ENCODE assay signal across 19 cellular contexts in the genomic region with DNA sequence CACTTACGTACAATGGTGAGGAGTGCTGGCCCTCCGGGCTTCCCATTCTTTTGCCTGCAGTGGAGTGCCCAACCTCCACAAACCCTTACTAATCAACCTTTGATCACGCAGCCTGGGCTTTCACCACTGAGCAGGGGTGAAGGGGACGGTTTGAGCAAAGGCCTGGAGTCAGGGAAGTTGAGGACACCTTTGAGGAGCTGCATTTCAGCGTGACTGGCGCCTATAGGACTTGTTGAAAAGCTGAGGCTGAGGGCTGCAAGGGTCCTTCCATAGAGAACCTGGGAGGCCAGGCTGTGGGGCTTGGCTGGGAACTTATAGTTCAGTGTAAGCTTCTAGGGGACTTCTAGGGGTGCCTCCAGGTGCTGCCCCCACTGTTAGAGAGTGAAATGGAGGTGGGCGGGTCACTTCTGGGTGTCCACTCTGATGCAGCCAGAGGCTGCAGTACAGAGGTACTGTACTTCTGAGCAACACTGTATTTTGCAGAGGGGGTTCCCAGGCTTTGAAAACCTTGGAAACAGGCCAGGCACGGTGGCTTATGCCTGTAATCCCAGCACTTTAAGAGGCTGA. TPM values are rescaled to one million over a fixed set of nuclear protein-coding genes. Genes with fewer than 3 reads are reported as not detected.
DNase-seq lines count a peak whose midpoint lies in the region; ATAC-seq, FAIRE-seq and TF ChIP-seq lines count a peak whose summit lies in the region.
"Had no signal": no experiment of that assay in that cellular context is flagged by ENCODE, and none has a peak within 500 bp of the region (broad histone marks: within the 10 kb centered on the region; RNA-seq: fewer than 3 reads in every experiment).

No MANE protein-coding gene starts in this region.

- H3K27ac Mint-ChIP-seq in nephron: peak overlapping the region in 2 of 3 experiments; percentile 19 to 44
- H3K27ac Mint-ChIP-seq: T-helper 2 cell treated with Interferon-gamma antibody and Interleukin-4, amounts not matched to agents 5 μg/mL and 100 μg/mL, for 36 hours had no signal

- no peaks in the 10 kb centered on the region for H3K4me1 ChIP-seq in HUES64 (ENCODE audit: insufficient read depth, low read length)
- peaks cover 28 to 62% (median 36%) of the 10 kb centered on the region in 3 donors for H3K4me1 ChIP-seq in esophagus squamous epithelium

- peaks cover 5% of the 10 kb centered on the region for H3K36me3 Mint-ChIP-seq in nephron (ENCODE audit: low read depth)

- H3K27me3 ChIP-seq in HUES64 (ENCODE audit: insufficient read depth, low read length) (peaks cover 9% of the 10 kb centered on the region), esophagus squamous epithelium (peaks cover 0 to 5% (median 0%) of the 10 kb centered on the region in 4 donors)
- H3K27me3 ChIP-seq: upper lobe of left lung had no signal

- H3K9ac ChIP-seq in HUES64 (ENCODE audit: low read depth, low read length): peak overlapping the region; percentile 56

- WGBS in HUES64: 26% methylated on average over 7 of the region's 8 CpGs
- WGBS in esophagus squamous epithelium, 2 donors: 63 to 100% methylated on average over 1 to 5 of the region's 8 CpGs

- H3K9me3 ChIP-seq in HUES64 (ENCODE audit: insufficient read depth, low read depth, low read length) (no peaks in the 10 kb centered on the region), esophagus squamous epithelium (no peaks in the 10 kb centered on the region)
- H3K9me3 ChIP-seq: sigmoid colon, upper lobe of left lung had no signal

- peak overlapping the region; percentile 74 to 80 (median 74) for H3K4me3 Mint-ChIP-seq in nephron
- H3K4me3 Mint-ChIP-seq: central memory CD8-positive, alpha-beta T cell; T-helper 2 cell treated with Interferon-gamma antibody and Interleukin-4, amounts not matched to agents 5 μg/mL and 100 μg/mL, for 36 hours had no signal

- no peaks in the 10 kb centered on the region; the same call in 1 of the 2 replicates for H3K36me3 ChIP-seq in HUES64 (ENCODE audit: insufficient read depth, low read length)
- H3K36me3 ChIP-seq in esophagus squamous epithelium: peaks cover 18 to 65% (median 20%) of the 10 kb centered on the region in 3 donors

- no peak for FAIRE-seq in frontal cortex (lab: Jason Lieb, UNC)
- FAIRE-seq: GM19239 had no signal

- peaks cover 29% of the 10 kb centered on the region for H3K27me3 Mint-ChIP-seq in nephron (ENCODE audit: low read depth)
- H3K27me3 Mint-ChIP-seq: central memory CD8-positive, alpha-beta T cell had no signal

- H3K4me3 ChIP-seq in HUES64 (ENCODE audit: low read length) (peak overlapping the region; percentile 65), esophagus squamous epithelium (peak overlapping the region in 1 of 4 donors; percentile 27)

- H3K4me1 Mint-ChIP-seq in nephron: no peaks in the 10 kb centered on the region

- DNase-seq in esophagus squamous epithelium (lab: John Stamatoyannopoulos, UW) (no peak), NCI-H526 treated with DMSO at 0.1 percent for 48 hours (lab: John Stamatoyannopoulos, UW) (no peak), frontal cortex (ENCODE audit: low spot score in 2 of 2) (no peak), NCI-H1092 (lab: John Stamatoyannopoulos, UW) (no peak)
- DNase-seq: activated CD4-positive, alpha-beta T cell treated with anti-CD3 and anti-CD28 coated beads for 48 hours; activated T-cell treated with anti-CD3 and anti-CD28 coated beads, Interleukin-2, amount 50 U/mL, for 1 hour; Calu3; MV-4-11; NCI-H2171 treated with DMSO at 0.1 percent for 48 hours; SHP77 treated with DMSO at 0.1 percent for 48 hours; sigmoid colon had no signal

- no peak for ATAC-seq in GM21360 (IDR thresholded peaks at IDR 0.05; ENCODE audit: unreplicated experiment)

- no peak for TF ChIP-seq POLR2A in esophagus squamous epithelium (IDR thresholded peaks at IDR 0.05)

- H3K27ac ChIP-seq in 22Rv1 (peak overlapping the region; percentile 27), HUES64 (ENCODE audit: low read depth, low read length) (peak overlapping the region; percentile 14; the same call in 1 of the 2 replicates), esophagus squamous epithelium (peak overlapping the region; percentile 52 to 98 (median 63))

- TF ChIP-seq CTCF in 22Rv1 (IDR thresholded peaks at IDR 0.05): no peak
- TF ChIP-seq CTCF in esophagus squamous epithelium (IDR thresholded peaks at IDR 0.05): no peak
- TF ChIP-seq CTCF in nephron (IDR thresholded peaks at IDR 0.05; ENCODE audit: unreplicated experiment in 3 of 3): no peak

- intact Hi-C loops in esophagus squamous epithelium (cut with DNase I): no loop called here

- H3K9me3 Mint-ChIP-seq in nephron: no peaks in the 10 kb centered on the region
- H3K9me3 Mint-ChIP-seq: central memory CD8-positive, alpha-beta T cell; T-helper 2 cell treated with Interferon-gamma antibody and Interleukin-4, amounts not matched to agents 5 μg/mL and 100 μg/mL, for 36 hours had no signal

RNA-seq across cellular contexts. Expression of gene SYTL1, which starts 9.8 kb away (rescaled TPM):
- 5.5 TPM for polyA plus RNA-seq in HUES64 (2013, experiment 1 of 2)
- 5.3 TPM for polyA plus RNA-seq in HUES64 (2013, experiment 2 of 2)
- total RNA-seq in esophagus squamous epithelium (100 to 1,000 TPM in 3 of 4 donors, 10 to 100 TPM in 1; 74.7 to 182 (median 125) TPM), frontal cortex (not detected)

RNA-seq across cellular contexts. Expression of gene MAP3K6, which starts 15.1 kb away (rescaled TPM):
- polyA plus RNA-seq in HUES64 (2013, experiment 1 of 2): 4.5 TPM
- polyA plus RNA-seq in HUES64 (2013, experiment 2 of 2): 9.9 TPM
- total RNA-seq in esophagus squamous epithelium (100 to 1,000 TPM in 1 of 4 donors, 10 to 100 TPM in 3; 72.3 to 121 (median 76.9) TPM), frontal cortex (0.82 TPM)

RNA-seq across cellular contexts. Expression of gene FCN3, which starts 23.0 kb away (rescaled TPM):
- not detected for polyA plus RNA-seq in HUES64 (2013, experiment 1 of 2)
- not detected for polyA plus RNA-seq in HUES64 (2013, experiment 2 of 2)
- total RNA-seq in esophagus squamous epithelium: 1 to 10 TPM; 3.0 to 4.7 (median 4.3) TPM
- total RNA-seq in frontal cortex: not detected
- total RNA-seq: Calu3 had no signal

RNA-seq across cellular contexts. Expression of gene TMEM222, which starts 29.7 kb away (rescaled TPM):
- 22.8 TPM for polyA plus RNA-seq in HUES64 (2013, experiment 1 of 2)
- polyA plus RNA-seq in HUES64 (2013, experiment 2 of 2): 19.4 TPM
- total RNA-seq in esophagus squamous epithelium (10 to 100 TPM; 20.0 to 33.0 (median 27.1) TPM), frontal cortex (19.6 TPM)

RNA-seq across cellular contexts. Expression of gene CD164L2, which starts 31.5 kb away (rescaled TPM):
- 0.55 TPM for polyA plus RNA-seq in HUES64 (2013, experiment 1 of 2)
- polyA plus RNA-seq in HUES64 (2013, experiment 2 of 2): 0.63 TPM
- total RNA-seq in esophagus squamous epithelium (10 to 100 TPM in 1 of 4 donors, 1 to 10 TPM in 3; 4.8 to 15.4 (median 6.5) TPM), frontal cortex (not detected)
- total RNA-seq: Calu3, sigmoid colon had no signal

Comparison
In these comparisons a context has a peak if more than half of its experiments do, and no peak if none do; other contexts are left out.
1. RNA of gene SYTL1, which starts 9.8 kb away (total RNA-seq): 74.7 to 182 TPM in esophagus squamous epithelium; not detected in frontal cortex (single experiment); every median in the first group is over 10 times any median in the second.
2. RNA of gene MAP3K6, which starts 15.1 kb away (total RNA-seq): 72.3 to 121 TPM in esophagus squamous epithelium; 0.82 TPM in frontal cortex (single experiment); every median in the first group is over 10 times any median in the second.
3. Peak in every context shown above with its lines, with median percentiles within 50 percentile points of each other: H3K27ac ChIP-seq.